Comparison of ENCODE assay signal across 1 cellular context in the genomic region with DNA sequence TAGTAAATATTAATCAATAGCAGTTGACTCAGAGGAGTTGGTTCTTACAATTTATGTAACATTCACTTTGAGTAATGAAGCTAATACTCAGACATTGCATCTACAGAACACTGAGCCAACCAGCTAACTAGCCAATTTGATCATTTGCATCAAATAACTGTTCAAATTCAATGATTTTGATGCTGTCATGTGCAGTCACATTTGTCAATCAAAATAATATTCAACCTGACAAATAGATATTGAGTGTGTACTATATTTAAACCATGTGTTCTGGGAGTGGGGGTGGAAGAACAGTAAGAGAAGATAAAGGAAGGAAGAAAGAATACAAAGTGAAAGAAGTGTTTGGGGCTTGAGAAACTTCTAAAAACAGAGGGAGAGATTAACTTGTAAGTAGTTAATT.
TF ChIP-seq lines count a peak whose summit lies in the region.

No MANE protein-coding gene starts in this region.

TF ChIP-seq in neural cell, 6 proteins besides CTCF, POLR2A, EP300 and RAD21 (continued from another document):
- TF ChIP-seq, protein P1, sequence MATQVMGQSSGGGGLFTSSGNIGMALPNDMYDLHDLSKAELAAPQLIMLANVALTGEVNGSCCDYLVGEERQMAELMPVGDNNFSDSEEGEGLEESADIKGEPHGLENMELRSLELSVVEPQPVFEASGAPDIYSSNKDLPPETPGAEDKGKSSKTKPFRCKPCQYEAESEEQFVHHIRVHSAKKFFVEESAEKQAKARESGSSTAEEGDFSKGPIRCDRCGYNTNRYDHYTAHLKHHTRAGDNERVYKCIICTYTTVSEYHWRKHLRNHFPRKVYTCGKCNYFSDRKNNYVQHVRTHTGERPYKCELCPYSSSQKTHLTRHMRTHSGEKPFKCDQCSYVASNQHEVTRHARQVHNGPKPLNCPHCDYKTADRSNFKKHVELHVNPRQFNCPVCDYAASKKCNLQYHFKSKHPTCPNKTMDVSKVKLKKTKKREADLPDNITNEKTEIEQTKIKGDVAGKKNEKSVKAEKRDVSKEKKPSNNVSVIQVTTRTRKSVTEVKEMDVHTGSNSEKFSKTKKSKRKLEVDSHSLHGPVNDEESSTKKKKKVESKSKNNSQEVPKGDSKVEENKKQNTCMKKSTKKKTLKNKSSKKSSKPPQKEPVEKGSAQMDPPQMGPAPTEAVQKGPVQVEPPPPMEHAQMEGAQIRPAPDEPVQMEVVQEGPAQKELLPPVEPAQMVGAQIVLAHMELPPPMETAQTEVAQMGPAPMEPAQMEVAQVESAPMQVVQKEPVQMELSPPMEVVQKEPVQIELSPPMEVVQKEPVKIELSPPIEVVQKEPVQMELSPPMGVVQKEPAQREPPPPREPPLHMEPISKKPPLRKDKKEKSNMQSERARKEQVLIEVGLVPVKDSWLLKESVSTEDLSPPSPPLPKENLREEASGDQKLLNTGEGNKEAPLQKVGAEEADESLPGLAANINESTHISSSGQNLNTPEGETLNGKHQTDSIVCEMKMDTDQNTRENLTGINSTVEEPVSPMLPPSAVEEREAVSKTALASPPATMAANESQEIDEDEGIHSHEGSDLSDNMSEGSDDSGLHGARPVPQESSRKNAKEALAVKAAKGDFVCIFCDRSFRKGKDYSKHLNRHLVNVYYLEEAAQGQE (IDR thresholded peaks at IDR 0.05; ENCODE audit: borderline replicate concordance), result no peak
